Comparison of ENCODE assay signal across 8 cellular contexts in genomic region chr10:87342704-87343258, GRCh38.
A peak's percentile ranks its signal among the peaks of the same experiment; 100 is the strongest.
DNase-seq lines count a peak whose midpoint lies in the region; ATAC-seq and TF ChIP-seq lines count a peak whose summit lies in the region.
"Not testable (repeated sequence)": the region's sequence is repeated elsewhere in the genome, so short reads cannot be mapped to it uniquely, and the experiment has no call there.

No MANE protein-coding gene starts in this region.

- TF ChIP-seq CTCF in AG10803 (conservative IDR thresholded peaks at IDR 0.05; ENCODE audit: low read length): peak; percentile 33

- ATAC-seq in GM19023 (IDR thresholded peaks at IDR 0.05; ENCODE audit: unreplicated experiment) (peak; percentile 79), HG03175 (IDR thresholded peaks at IDR 0.05; ENCODE audit: unreplicated experiment) (peak; percentile 79)

- DNase-seq in AG10803 (ENCODE audit: low read depth) (peak; percentile 71), NCI-H446 treated with DMSO at 0.1 percent for 48 hours (lab: John Stamatoyannopoulos, UW) (peak; percentile 25)
- peak; percentile 67 to 70 for DNase-seq in activated CD4-positive, alpha-beta T cell treated with anti-CD3 and anti-CD28 coated beads for 24 hours (ENCODE audit: low read depth in 2 of 2)
- DNase-seq in central memory CD4-positive, alpha-beta T cell: peak; percentile 82
- peak; percentile 67 to 75 for DNase-seq in stimulated activated CD4-positive, alpha-beta T cell treated with anti-CD3 and anti-CD28 coated beads, Interleukin-15, amount 100 ng/mL, for 1 hour (ENCODE audit: low read depth in 1 of 2, low spot score in 1 of 2)

- peak overlapping the region; percentile 41 for H3K4me3 ChIP-seq in AG10803 (ENCODE audit: low read length)

- peak overlapping the region; percentile 78 for H3K27ac ChIP-seq in layer of hippocampus (ENCODE audit: low read depth, low read length)

- H3K27me3 ChIP-seq in layer of hippocampus (ENCODE audit: control insufficient read depth, insufficient read depth, low read length): not testable (repeated sequence)

Comparison
In these comparisons a context has a peak if more than half of its experiments do, and no peak if none do; other contexts are left out.
1. Peak in every context shown above with its lines: DNase-seq, ATAC-seq, H3K4me3 ChIP-seq and H3K27ac ChIP-seq.
2. DNase-seq: peak in every context shown above with its lines; median percentile 82 in central memory CD4-positive, alpha-beta T cell; 71 in AG10803; 71 in stimulated activated CD4-positive, alpha-beta T cell treated with anti-CD3 and anti-CD28 coated beads, Interleukin-15, amount 100 ng/mL, for 1 hour; 68 in activated CD4-positive, alpha-beta T cell treated with anti-CD3 and anti-CD28 coated beads for 24 hours; 25 in NCI-H446 treated with DMSO at 0.1 percent for 48 hours.